Comparison of ENCODE assay signal across 15 cellular contexts in the genomic region with DNA sequence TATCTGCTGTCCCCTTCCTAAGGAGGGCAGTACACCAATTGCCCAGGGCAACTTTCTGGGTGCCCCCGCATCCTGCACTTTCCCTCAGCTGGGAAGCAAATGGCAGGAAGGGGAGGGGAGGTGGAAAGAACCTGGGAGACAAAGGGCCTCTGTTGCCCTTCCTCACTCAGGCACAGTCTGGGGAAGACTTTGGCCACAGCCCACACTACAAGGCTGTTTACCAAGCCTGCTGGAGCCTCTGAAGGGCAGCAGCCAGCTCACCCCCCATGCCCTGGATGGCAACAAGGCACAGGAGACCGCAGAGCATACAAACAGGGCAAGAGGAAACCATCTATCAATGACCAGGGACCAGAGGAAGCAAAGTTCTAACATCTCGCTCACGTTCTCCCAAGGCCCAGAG.
"Had no signal": no experiment of that assay in that cellular context is flagged by ENCODE, and none has a peak within 500 bp of the region (broad histone marks: within the 10 kb centered on the region; RNA-seq: fewer than 3 reads in every experiment).

No MANE protein-coding gene starts in this region.

- H3K27ac Mint-ChIP-seq: activated naive CD8-positive, alpha-beta T cell; mesothelial cell of epicardium; stimulated activated naive B cell treated with anti-CD40 and anti-IgM and Interleukin-4, amounts not matched to agents 10 μg/mL and 1 μg/mL and 100 μg/mL, for 72 hours had no signal

- H3K4me3 Mint-ChIP-seq: activated naive CD8-positive, alpha-beta T cell; activated T-cell treated with anti-CD3 and anti-CD28 coated beads, Interleukin-2, amount 50 U/mL, for 4 hours; mesothelial cell of epicardium; stimulated activated naive B cell treated with anti-CD40 and anti-IgM and Interleukin-4, amounts not matched to agents 10 μg/mL and 1 μg/mL and 100 μg/mL, for 72 hours had no signal

- H3K4me1 ChIP-seq: left ventricle myocardium inferior, parathyroid adenoma, right atrium auricular region had no signal

- DNase-seq: activated CD4-positive, alpha-beta T cell treated with anti-CD3 and anti-CD28 coated beads, Interleukin-2, amount 50 U/mL, for 48 hours; activated CD4-positive, CD25-positive, alpha-beta regulatory T cell treated with anti-CD3 and anti-CD28 coated beads, Interleukin-2, amount 50 U/mL, for 72 hours; activated gamma-delta T cell; activated T-cell treated with anti-CD3 and anti-CD28 coated beads, Interleukin-2, amount 50 U/mL, for 4 hours; brain microvascular endothelial cell; dermis blood vessel endothelial cell; erythroblast; left ventricle myocardium inferior; stimulated activated CD4-positive, alpha-beta T cell treated with anti-CD3 and anti-CD28 coated beads, Interleukin-2, amount 100 ng/mL, for 24 hours; stimulated activated naive B cell treated with anti-CD40 and anti-IgM and Interleukin-4, amounts not matched to agents 10 μg/mL and 1 μg/mL and 100 μg/mL, for 72 hours; SW 1271 had no signal

- H3K4me1 Mint-ChIP-seq: mesothelial cell of epicardium; stimulated activated naive B cell treated with anti-CD40 and anti-IgM and Interleukin-4, amounts not matched to agents 10 μg/mL and 1 μg/mL and 100 μg/mL, for 72 hours had no signal

- H3K9me3 Mint-ChIP-seq: activated T-cell treated with anti-CD3 and anti-CD28 coated beads, Interleukin-2, amount 50 U/mL, for 4 hours; mesothelial cell of epicardium; stimulated activated naive B cell treated with anti-CD40 and anti-IgM and Interleukin-4, amounts not matched to agents 10 μg/mL and 1 μg/mL and 100 μg/mL, for 72 hours had no signal

- H3K36me3 ChIP-seq: brain microvascular endothelial cell, left ventricle myocardium inferior, right atrium auricular region had no signal

- H3K27me3 ChIP-seq: brain microvascular endothelial cell, right atrium auricular region had no signal

- H3K9me3 ChIP-seq: left ventricle myocardium inferior, right atrium auricular region had no signal

- H3K27me3 Mint-ChIP-seq: activated naive CD8-positive, alpha-beta T cell; stimulated activated naive B cell treated with anti-CD40 and anti-IgM and Interleukin-4, amounts not matched to agents 10 μg/mL and 1 μg/mL and 100 μg/mL, for 72 hours had no signal

- H3K36me3 Mint-ChIP-seq: activated naive CD8-positive, alpha-beta T cell; mesothelial cell of epicardium; stimulated activated naive B cell treated with anti-CD40 and anti-IgM and Interleukin-4, amounts not matched to agents 10 μg/mL and 1 μg/mL and 100 μg/mL, for 72 hours had no signal

- H3K27ac ChIP-seq: brain microvascular endothelial cell, left ventricle myocardium inferior, parathyroid adenoma, right atrium auricular region had no signal

- H3K4me3 ChIP-seq: left ventricle myocardium inferior, right atrium auricular region had no signal
